Comparison of ENCODE assay signal across 23 cellular contexts in the genomic region with DNA sequence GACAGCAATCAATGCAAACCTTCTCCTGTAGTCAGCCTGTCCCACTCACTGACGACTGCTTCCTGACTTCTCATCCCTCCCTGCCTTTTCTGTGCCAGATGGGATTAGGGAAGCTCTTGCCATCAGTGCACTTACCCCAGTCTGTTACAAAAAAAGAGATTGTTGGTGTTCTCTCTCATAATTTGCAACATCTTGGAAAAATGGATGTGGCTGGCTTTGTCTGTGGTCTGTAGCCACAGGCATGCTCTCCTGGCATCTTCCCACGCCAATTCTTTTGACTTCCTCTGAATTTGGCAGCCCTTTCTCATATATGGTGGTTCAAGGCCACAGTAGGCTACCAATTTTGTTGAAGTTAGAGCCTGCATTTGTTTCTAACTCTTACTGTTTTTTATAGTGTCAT. TPM values are rescaled to one million over a fixed set of nuclear protein-coding genes. Genes with fewer than 3 reads are reported as not detected.
DNase-seq lines count a peak whose midpoint lies in the region; ATAC-seq and TF ChIP-seq lines count a peak whose summit lies in the region.
"Had no signal": no experiment of that assay in that cellular context is flagged by ENCODE, and none has a peak within 500 bp of the region (broad histone marks: within the 10 kb centered on the region; RNA-seq: fewer than 3 reads in every experiment).

No MANE protein-coding gene starts in this region.

- no peaks in the 10 kb centered on the region for H3K36me3 Mint-ChIP-seq in activated CD4-positive, alpha-beta memory T cell treated with anti-CD3 and anti-CD28 coated beads for 36 hours
- H3K36me3 Mint-ChIP-seq: activated naive CD8-positive, alpha-beta T cell treated with anti-CD3 and anti-CD28 coated beads, Interleukin-2, amount 10 ng/mL, durations not matched to agents 7 days and 5 days; CD8-positive, alpha-beta T cell had no signal

- CTCF ChIA-PET in AG04449 (lab: Yijun Ruan, JAX) = interaction anchor here (1.6 kb wide), 1 partner anchor 10 kb away, joined by 3 read pairs; no protein-coding TSS in a partner anchor
- CTCF ChIA-PET in activated CD4-positive, alpha-beta memory T cell treated with anti-CD3 and anti-CD28 coated beads for 36 hours (lab: Charles Lee) = no interaction called here

- intact Hi-C loops in activated CD4-positive, alpha-beta memory T cell treated with anti-CD3 and anti-CD28 coated beads for 36 hours (cut with micrococcal nuclease) = no loop called here

- DNase-seq in AG04449 (ENCODE audit: low read depth, low spot score) = peak; percentile 75
- DNase-seq in GM04503 (ENCODE audit: low read depth) = peak; percentile 93
- DNase-seq in foreskin fibroblast = peak; percentile 12 to 36
- DNase-seq in activated CD4-positive, alpha-beta memory T cell treated with anti-CD3 and anti-CD28 coated beads for 36 hours = no peak
- DNase-seq in NCI-H1417 treated with DMSO at 0.1 percent for 48 hours (lab: John Stamatoyannopoulos, UW) = no peak
- no peak for DNase-seq in SK-N-DZ (ENCODE audit: low spot score)
- DNase-seq: activated CD4-positive, alpha-beta T cell treated with anti-CD3 and anti-CD28 coated beads, Interleukin-2, amount 10 ng/mL, durations not matched to agents 7 days and 5 days; activated CD8-positive, alpha-beta memory T cell treated with anti-CD3 and anti-CD28 coated beads, Interleukin-2, amount 50 U/mL, for 48 hours; activated naive CD8-positive, alpha-beta T cell treated with anti-CD3 and anti-CD28 coated beads, Interleukin-2, amount 10 ng/mL, durations not matched to agents 7 days and 5 days; CD8-positive, alpha-beta T cell; DMS53; kidney; NCI-H1436 treated with DMSO at 0.1 percent for 48 hours; NCI-H774; PC-9; SIG-M5; T-helper 17 cell had no signal

- TF ChIP-seq CTCF in AG04449 (IDR thresholded peaks at IDR 0.05; ENCODE audit: insufficient read depth, low read length, missing control alignments) = no peak
- no peak for TF ChIP-seq CTCF in foreskin fibroblast (IDR thresholded peaks at IDR 0.05; ENCODE audit: low read depth, low read length)

- no peak overlapping the region for H3K4me3 Mint-ChIP-seq in activated CD4-positive, alpha-beta memory T cell treated with anti-CD3 and anti-CD28 coated beads for 36 hours
- H3K4me3 Mint-ChIP-seq: activated CD4-positive, alpha-beta T cell treated with anti-CD3 and anti-CD28 coated beads, Interleukin-2, amount 10 ng/mL, durations not matched to agents 7 days and 5 days; activated naive CD8-positive, alpha-beta T cell treated with anti-CD3 and anti-CD28 coated beads, Interleukin-2, amount 10 ng/mL, durations not matched to agents 7 days and 5 days; CD8-positive, alpha-beta T cell; T-helper 17 cell had no signal

- no peak overlapping the region for H3K27ac Mint-ChIP-seq in activated CD4-positive, alpha-beta memory T cell treated with anti-CD3 and anti-CD28 coated beads for 36 hours
- H3K27ac Mint-ChIP-seq: activated CD4-positive, alpha-beta T cell treated with anti-CD3 and anti-CD28 coated beads, Interleukin-2, amount 10 ng/mL, durations not matched to agents 7 days and 5 days; activated naive CD8-positive, alpha-beta T cell treated with anti-CD3 and anti-CD28 coated beads, Interleukin-2, amount 10 ng/mL, durations not matched to agents 7 days and 5 days; CD8-positive, alpha-beta T cell; T-helper 17 cell had no signal

- H3K27me3 Mint-ChIP-seq in activated CD4-positive, alpha-beta memory T cell treated with anti-CD3 and anti-CD28 coated beads for 36 hours = no peaks in the 10 kb centered on the region

- POLR2A ChIA-PET in AG04449 (lab: Yijun Ruan, JAX) = interaction anchor here (1.0 kb wide), 1 partner anchor 13 kb away, joined by 3 read pairs; no protein-coding TSS in a partner anchor
- POLR2A ChIA-PET in activated CD4-positive, alpha-beta memory T cell treated with anti-CD3 and anti-CD28 coated beads for 36 hours (lab: Charles Lee) = no interaction called here

- peaks cover 2% of the 10 kb centered on the region for H3K9me3 Mint-ChIP-seq in activated CD4-positive, alpha-beta memory T cell treated with anti-CD3 and anti-CD28 coated beads for 36 hours
- H3K9me3 Mint-ChIP-seq: activated CD4-positive, alpha-beta T cell treated with anti-CD3 and anti-CD28 coated beads, Interleukin-2, amount 10 ng/mL, durations not matched to agents 7 days and 5 days; activated naive CD8-positive, alpha-beta T cell treated with anti-CD3 and anti-CD28 coated beads, Interleukin-2, amount 10 ng/mL, durations not matched to agents 7 days and 5 days; CD8-positive, alpha-beta T cell had no signal

- H3K4me3 ChIP-seq in AG04449 (ENCODE audit: low read depth, low read length) (no peak overlapping the region), foreskin fibroblast (ENCODE audit: low read depth in 1 of 2, low read length in 2 of 2) (no peak overlapping the region)
- H3K4me3 ChIP-seq: breast epithelium, gastroesophageal sphincter, lung, PC-9 had no signal

- H3K4me1 Mint-ChIP-seq in activated CD4-positive, alpha-beta memory T cell treated with anti-CD3 and anti-CD28 coated beads for 36 hours (ENCODE audit: low read depth) = no peaks in the 10 kb centered on the region
- H3K4me1 Mint-ChIP-seq: activated CD4-positive, alpha-beta T cell treated with anti-CD3 and anti-CD28 coated beads, Interleukin-2, amount 10 ng/mL, durations not matched to agents 7 days and 5 days; activated naive CD8-positive, alpha-beta T cell treated with anti-CD3 and anti-CD28 coated beads, Interleukin-2, amount 10 ng/mL, durations not matched to agents 7 days and 5 days had no signal

- ATAC-seq in SK-N-SH treated with all-trans-retinoic acid at 6 μM for 48 hours (peak; percentile 61), GM21786 (IDR thresholded peaks at IDR 0.05; ENCODE audit: unreplicated experiment) (no peak)
- ATAC-seq: CD8-positive, alpha-beta T cell; gastroesophageal sphincter; HCT116; T-helper 17 cell had no signal

TF ChIP-seq in SK-N-SH treated with all-trans-retinoic acid at 6 μM for 48 hours, 23 proteins besides CTCF, POLR2A, EP300 and RAD21:
- no peak for TF ChIP-seq ZFP3 (CRISPR knock-in tag; IDR thresholded peaks at IDR 0.05)
- TF ChIP-seq TCF4 (CRISPR knock-in tag; IDR thresholded peaks at IDR 0.05; ENCODE audit: borderline replicate concordance) = no peak
- TF ChIP-seq OSR1 (CRISPR knock-in tag; IDR thresholded peaks at IDR 0.05) = no peak
- no peak for TF ChIP-seq PPARA (CRISPR knock-in tag; IDR thresholded peaks at IDR 0.05; ENCODE audit: borderline replicate concordance)

RNA-seq across cellular contexts. Expression of gene HTR2A, which starts 11.7 kb away (rescaled TPM):
- not detected for total RNA-seq in activated CD4-positive, alpha-beta memory T cell treated with anti-CD3 and anti-CD28 coated beads for 36 hours
- polyA plus RNA-seq in SK-N-DZ (2014; cell fraction: cytosol; rRNA removed) = not detected in 2 replicates
- not detected in 2 replicates for polyA plus RNA-seq in SK-N-DZ (2014; cell fraction: nucleus; rRNA removed)
- total RNA-seq: activated CD4-positive, alpha-beta T cell treated with anti-CD3 and anti-CD28 coated beads, Interleukin-2, amount 10 ng/mL, durations not matched to agents 7 days and 5 days; activated naive CD8-positive, alpha-beta T cell treated with anti-CD3 and anti-CD28 coated beads, Interleukin-2, amount 10 ng/mL, durations not matched to agents 7 days and 5 days; CD8-positive, alpha-beta T cell; PC-9; T-helper 17 cell had no signal

Comparison
In these comparisons a context has a peak if more than half of its experiments do, and no peak if none do; other contexts are left out.
1. DNase-seq: peak in AG04449 (single experiment), GM04503 (single experiment) and foreskin fibroblast (2 of 2); none in activated CD4-positive, alpha-beta memory T cell treated with anti-CD3 and anti-CD28 coated beads for 36 hours (single experiment), NCI-H1417 treated with DMSO at 0.1 percent for 48 hours (single experiment) and SK-N-DZ (single experiment).